31 cellular contexts compared by ENCODE assay signal in genomic region chr9:89106224-89106851, GRCh38.
"Had no signal": no experiment of that assay in that cellular context is flagged by ENCODE, and none has a peak within 500 bp of the region (broad histone marks: within the 10 kb centered on the region; RNA-seq: fewer than 3 reads in every experiment).

No MANE protein-coding gene starts in this region.

- H3K4me3 Mint-ChIP-seq: immature natural killer cell; memory B cell; naive thymus-derived CD4-positive, alpha-beta T cell; stimulated activated memory B cell treated with anti-CD40 and anti-IgM and Interleukin-4, amounts not matched to agents 10 μg/mL and 1 μg/mL and 100 μg/mL, for 72 hours; stimulated activated naive CD8-positive, alpha-beta T cell treated with anti-CD3 and anti-CD28 coated beads, Interleukin-15, amount 100 ng/mL, for 72 hours had no signal

- H3K27ac Mint-ChIP-seq: immature natural killer cell; memory B cell; naive thymus-derived CD4-positive, alpha-beta T cell; stimulated activated memory B cell treated with anti-CD40 and anti-IgM and Interleukin-4, amounts not matched to agents 10 μg/mL and 1 μg/mL and 100 μg/mL, for 72 hours; stimulated activated naive CD8-positive, alpha-beta T cell treated with anti-CD3 and anti-CD28 coated beads, Interleukin-15, amount 100 ng/mL, for 72 hours had no signal

- DNase-seq: glutamatergic neuron; heart left ventricle; hypothalamus; immature natural killer cell; kidney; left colon; left ventricle myocardium inferior; midbrain; mucosa of descending colon; naive thymus-derived CD4-positive, alpha-beta T cell; nucleus accumbens; pancreas; posterior cingulate gyrus; retina; right cardiac atrium; stimulated activated CD4-positive, alpha-beta T cell treated with anti-CD3 and anti-CD28 coated beads, Interleukin-1b, Interleukin-23, amount 100 ng/mL, for 48 hours; stimulated activated CD4-positive, alpha-beta T cell treated with anti-CD3 and anti-CD28 coated beads, Interleukin-2, amount 100 ng/mL, for 48 hours; stimulated activated CD4-positive, alpha-beta T cell treated with anti-CD3 and anti-CD28 coated beads, Interleukin-4, amount 100 ng/mL, for 4 hours; stimulated activated CD8-positive, alpha-beta memory T cell treated with anti-CD3 and anti-CD28 coated beads, Interleukin-4, amount 100 ng/mL, for 48 hours; stimulated activated naive CD4-positive, alpha-beta T cell treated with Interleukin-2 at 50 U/mL for 16 hours; stimulated activated naive CD8-positive, alpha-beta T cell treated with anti-CD3 and anti-CD28 coated beads, Interleukin-15, amount 100 ng/mL, for 72 hours; substantia nigra; testis; thyroid gland; transverse colon had no signal

- ATAC-seq: left colon; mucosa of descending colon; naive thymus-derived CD4-positive, alpha-beta T cell; pancreas; sciatic nerve; stimulated activated memory B cell treated with anti-CD40 and anti-IgM and Interleukin-4, amounts not matched to agents 10 μg/mL and 1 μg/mL and 100 μg/mL, for 72 hours; stimulated activated naive CD8-positive, alpha-beta T cell treated with anti-CD3 and anti-CD28 coated beads, Interleukin-15, amount 100 ng/mL, for 72 hours had no signal

- H3K9me3 Mint-ChIP-seq: immature natural killer cell; stimulated activated memory B cell treated with anti-CD40 and anti-IgM and Interleukin-4, amounts not matched to agents 10 μg/mL and 1 μg/mL and 100 μg/mL, for 72 hours; stimulated activated naive CD8-positive, alpha-beta T cell treated with anti-CD3 and anti-CD28 coated beads, Interleukin-15, amount 100 ng/mL, for 72 hours had no signal

- H3K4me1 Mint-ChIP-seq: immature natural killer cell; memory B cell; naive thymus-derived CD4-positive, alpha-beta T cell; stimulated activated memory B cell treated with anti-CD40 and anti-IgM and Interleukin-4, amounts not matched to agents 10 μg/mL and 1 μg/mL and 100 μg/mL, for 72 hours; stimulated activated naive CD8-positive, alpha-beta T cell treated with anti-CD3 and anti-CD28 coated beads, Interleukin-15, amount 100 ng/mL, for 72 hours had no signal

- H3K27ac ChIP-seq: heart left ventricle, left ventricle myocardium inferior, pancreas, prostate gland, skin epidermis, testis, thyroid gland, transverse colon, upper lobe of left lung had no signal

- H3K36me3 Mint-ChIP-seq: immature natural killer cell; memory B cell; stimulated activated memory B cell treated with anti-CD40 and anti-IgM and Interleukin-4, amounts not matched to agents 10 μg/mL and 1 μg/mL and 100 μg/mL, for 72 hours had no signal
